Comparison of ENCODE assay signal across 39 cellular contexts in genomic region chr7:128778946-128779345, GRCh38. TPM values are rescaled to one million over a fixed set of nuclear protein-coding genes. Genes with fewer than 3 reads are reported as not detected.
"Had no signal": no experiment of that assay in that cellular context is flagged by ENCODE, and none has a peak within 500 bp of the region (broad histone marks: within the 10 kb centered on the region; RNA-seq: fewer than 3 reads in every experiment).

No MANE protein-coding gene starts in this region.

- H3K4me3 Mint-ChIP-seq: activated B cell treated with CpG ODN at 0.5 μM for 24 hours; activated CD8-positive, alpha-beta memory T cell treated with anti-CD3 and anti-CD28 coated beads, Interleukin-2, amount 10 ng/mL, durations not matched to agents 7 days and 5 days; activated CD8-positive, alpha-beta T cell treated with anti-CD3 and anti-CD28 coated beads for 36 hours; activated naive CD4-positive, alpha-beta T cell treated with anti-CD3 and anti-CD28 coated beads for 36 hours; activated naive CD4-positive, alpha-beta T cell treated with anti-CD3 and anti-CD28 coated beads, Interleukin-2, amount 50 U/mL, for 24 hours; activated naive CD8-positive, alpha-beta T cell treated with anti-CD3 and anti-CD28 coated beads for 36 hours; activated naive CD8-positive, alpha-beta T cell treated with anti-CD3 and anti-CD28 coated beads, Interleukin-2, amount 50 U/mL, for 24 hours; activated T-helper 1 cell treated with anti-CD3 and anti-CD28 coated beads, Interleukin-12 subunit alpha, Interleukin-12 subunit beta, Interleukin-2, Interleukin-4 antibody, amounts not matched to agents 30 ng/mL and 10 ng/mL and 1 ng/mL, durations not matched to agents 14 hours and 24 hours and 36 hours; effector memory CD8-positive, alpha-beta T cell; T-helper 17 cell; T-helper 2 cell treated with Interferon-gamma antibody and Interleukin-4, amounts not matched to agents 5 μg/mL and 100 μg/mL, for 36 hours had no signal

- H3K9me3 ChIP-seq: adrenal gland, body of pancreas, gastrocnemius medialis had no signal

- H3K4me1 Mint-ChIP-seq: activated B cell treated with CpG ODN at 0.5 μM for 24 hours; activated CD8-positive, alpha-beta memory T cell treated with anti-CD3 and anti-CD28 coated beads, Interleukin-2, amount 10 ng/mL, durations not matched to agents 7 days and 5 days; T-helper 17 cell had no signal

- ATAC-seq: activated CD4-positive, CD25-positive, alpha-beta regulatory T cell treated with anti-CD3 and anti-CD28 coated beads, Interleukin-2, amount 50 U/mL, for 24 hours; activated CD8-positive, alpha-beta memory T cell treated with anti-CD3 and anti-CD28 coated beads, Interleukin-2, amount 10 ng/mL, durations not matched to agents 7 days and 5 days; activated CD8-positive, alpha-beta T cell treated with anti-CD3 and anti-CD28 coated beads for 36 hours; activated naive CD8-positive, alpha-beta T cell treated with anti-CD3 and anti-CD28 coated beads, Interleukin-2, amount 50 U/mL, for 24 hours; body of pancreas; effector memory CD8-positive, alpha-beta T cell; foreskin keratinocyte; gastrocnemius medialis; heart left ventricle; T-helper 17 cell had no signal

- H3K36me3 ChIP-seq: adrenal gland, gastrocnemius medialis, WERI-Rb-1 had no signal

- H3K4me3 ChIP-seq: adrenal gland, body of pancreas, esophagus muscularis mucosa, gastrocnemius medialis, heart left ventricle had no signal

- H3K27ac ChIP-seq: body of pancreas, foreskin keratinocyte, gastrocnemius medialis, heart left ventricle, WERI-Rb-1 had no signal

- FAIRE-seq: colon had no signal

- DNase-seq: activated B cell treated with CpG ODN at 0.5 μM for 24 hours; activated CD4-positive, alpha-beta T cell treated with anti-CD3 and anti-CD28 coated beads for 48 hours; activated CD4-positive, alpha-beta T cell treated with anti-CD3 and anti-CD28 coated beads, Interleukin-2, amount 50 U/mL, for 1 hour; activated CD4-positive, alpha-beta T cell treated with anti-CD3 and anti-CD28 coated beads, Interleukin-2, amount 50 U/mL, for 48 hours; activated CD8-positive, alpha-beta memory T cell treated with anti-CD3 and anti-CD28 coated beads, Interleukin-2, amount 10 ng/mL, durations not matched to agents 7 days and 5 days; activated CD8-positive, alpha-beta memory T cell treated with anti-CD3 and anti-CD28 coated beads, Interleukin-2, amount 50 U/mL, for 4 hours; activated CD8-positive, alpha-beta T cell treated with anti-CD3 and anti-CD28 coated beads for 36 hours; activated effector memory CD4-positive, alpha-beta T cell treated with anti-CD3 and anti-CD28 coated beads, Interleukin-2, amount 50 U/mL, for 16 hours; activated naive CD4-positive, alpha-beta T cell treated with anti-CD3 and anti-CD28 coated beads for 36 hours; activated naive CD8-positive, alpha-beta T cell treated with anti-CD3 and anti-CD28 coated beads for 36 hours; activated naive CD8-positive, alpha-beta T cell treated with anti-CD3 and anti-CD28 coated beads, Interleukin-2, amount 50 U/mL, for 24 hours; activated T-cell treated with anti-CD3 and anti-CD28 coated beads, Interleukin-2, amount 50 U/mL, for 1 hour; activated T-cell treated with anti-CD3 and anti-CD28 coated beads, Interleukin-2, amount 50 U/mL, for 48 hours; adrenal gland; amygdala; aorta; body of pancreas; caudate nucleus; cortex of kidney; dermis blood vessel endothelial cell; effector CD4-positive, alpha-beta T cell; effector memory CD8-positive, alpha-beta T cell; erythroblast; foreskin keratinocyte; gastrocnemius medialis; glutamatergic neuron; heart left ventricle; T-helper 17 cell; T1000; WERI-Rb-1 had no signal

- H3K27me3 Mint-ChIP-seq: activated B cell treated with CpG ODN at 0.5 μM for 24 hours; activated CD8-positive, alpha-beta T cell treated with anti-CD3 and anti-CD28 coated beads for 36 hours; activated naive CD4-positive, alpha-beta T cell treated with anti-CD3 and anti-CD28 coated beads, Interleukin-2, amount 50 U/mL, for 24 hours; activated naive CD8-positive, alpha-beta T cell treated with anti-CD3 and anti-CD28 coated beads, Interleukin-2, amount 50 U/mL, for 24 hours; T-helper 17 cell had no signal

- H3K27ac Mint-ChIP-seq: activated B cell treated with CpG ODN at 0.5 μM for 24 hours; activated CD8-positive, alpha-beta memory T cell treated with anti-CD3 and anti-CD28 coated beads, Interleukin-2, amount 10 ng/mL, durations not matched to agents 7 days and 5 days; activated CD8-positive, alpha-beta T cell treated with anti-CD3 and anti-CD28 coated beads for 36 hours; activated naive CD4-positive, alpha-beta T cell treated with anti-CD3 and anti-CD28 coated beads for 36 hours; activated naive CD4-positive, alpha-beta T cell treated with anti-CD3 and anti-CD28 coated beads, Interleukin-2, amount 50 U/mL, for 24 hours; activated naive CD8-positive, alpha-beta T cell treated with anti-CD3 and anti-CD28 coated beads for 36 hours; activated naive CD8-positive, alpha-beta T cell treated with anti-CD3 and anti-CD28 coated beads, Interleukin-2, amount 50 U/mL, for 24 hours; activated T-helper 1 cell treated with anti-CD3 and anti-CD28 coated beads, Interleukin-12 subunit alpha, Interleukin-12 subunit beta, Interleukin-2, Interleukin-4 antibody, amounts not matched to agents 30 ng/mL and 10 ng/mL and 1 ng/mL, durations not matched to agents 14 hours and 24 hours and 36 hours; activated T-helper 2 cell treated with anti-CD3 and anti-CD28 coated beads, Interferon-gamma antibody, Interleukin-2, Interleukin-4, amounts not matched to agents 10 μg/mL and 5 μg/mL and 100 μg/mL, durations not matched to agents 14 hours and 24 hours and 36 hours; effector memory CD8-positive, alpha-beta T cell; T-helper 17 cell; T-helper 2 cell treated with Interferon-gamma antibody and Interleukin-4, amounts not matched to agents 5 μg/mL and 100 μg/mL, for 36 hours had no signal

- H3K4me1 ChIP-seq: adrenal gland, body of pancreas, foreskin keratinocyte had no signal

- H3K27me3 ChIP-seq: adrenal gland, body of pancreas, esophagus muscularis mucosa, gastrocnemius medialis, heart left ventricle had no signal

RNA-seq across cellular contexts. Expression of gene OPN1SW, which starts 3.4 kb away (rescaled TPM):
- total RNA-seq: activated B cell treated with CpG ODN at 0.5 μM for 24 hours; activated CD8-positive, alpha-beta memory T cell treated with anti-CD3 and anti-CD28 coated beads for 36 hours; activated CD8-positive, alpha-beta memory T cell treated with anti-CD3 and anti-CD28 coated beads, Interleukin-2, amount 10 ng/mL, durations not matched to agents 7 days and 5 days; activated CD8-positive, alpha-beta T cell treated with anti-CD3 and anti-CD28 coated beads for 36 hours; activated naive CD4-positive, alpha-beta T cell treated with anti-CD3 and anti-CD28 coated beads for 36 hours; activated naive CD8-positive, alpha-beta T cell treated with anti-CD3 and anti-CD28 coated beads for 36 hours; activated T-helper 1 cell treated with anti-CD3 and anti-CD28 coated beads, Interleukin-12 subunit alpha, Interleukin-12 subunit beta, Interleukin-2, Interleukin-4 antibody, amounts not matched to agents 30 ng/mL and 10 ng/mL and 1 ng/mL, durations not matched to agents 14 hours and 24 hours and 36 hours; activated T-helper 2 cell treated with anti-CD3 and anti-CD28 coated beads, Interferon-gamma antibody, Interleukin-2, Interleukin-4, amounts not matched to agents 10 μg/mL and 5 μg/mL and 100 μg/mL, durations not matched to agents 14 hours and 24 hours and 36 hours; adrenal gland; aorta; body of pancreas; chondrocyte; dermis blood vessel endothelial cell; esophagus muscularis mucosa; foreskin keratinocyte; gastrocnemius medialis; heart left ventricle; T-helper 17 cell had no signal
- polyA plus RNA-seq: adrenal gland, aorta, foreskin keratinocyte, heart left ventricle had no signal

RNA-seq across cellular contexts. Expression of gene FLNC, which starts 51.3 kb away (rescaled TPM):
- total RNA-seq: activated B cell treated with CpG ODN at 0.5 μM for 24 hours; activated CD8-positive, alpha-beta memory T cell treated with anti-CD3 and anti-CD28 coated beads, Interleukin-2, amount 10 ng/mL, durations not matched to agents 7 days and 5 days; activated T-helper 2 cell treated with anti-CD3 and anti-CD28 coated beads, Interferon-gamma antibody, Interleukin-2, Interleukin-4, amounts not matched to agents 10 μg/mL and 5 μg/mL and 100 μg/mL, durations not matched to agents 14 hours and 24 hours and 36 hours had no signal
